1 cellular context compared by ENCODE assay signal in genomic region chr5:60843693-60844428, GRCh38.
TF ChIP-seq lines count a peak whose summit lies in the region.

Gene ELOVL7 (minus strand): TSS chr5:60844269. CDS start chr5:60787397, 56,872 bp downstream.

TF ChIP-seq in HepG2, 621 proteins besides CTCF, POLR2A, EP300 and RAD21 (continued from another document and continues in another):
- TF ChIP-seq MXD4 (CRISPR knock-in tag; IDR thresholded peaks at IDR 0.05) (no peak; the same call in 1 of the 2 replicates), ZNF281 (CRISPR knock-in tag; IDR thresholded peaks at IDR 0.05; ENCODE audit: borderline replicate concordance) (no peak), SIN3A (IDR thresholded peaks at IDR 0.05; ENCODE audit: borderline replicate concordance, low read depth, low read length) (no peak), ZBTB2 (CRISPR knock-in tag; IDR thresholded peaks at IDR 0.05; ENCODE audit: low read depth) (peak; percentile 58; the same call in 1 of the 2 replicates), PBX2 (CRISPR knock-in tag; IDR thresholded peaks at IDR 0.05) (no peak), TEAD3 (CRISPR knock-in tag; optimal IDR thresholded peaks at IDR 0.05; ENCODE audit: borderline replicate concordance) (no peak), SSRP1 (CRISPR knock-in tag; IDR thresholded peaks at IDR 0.05) (no peak), EEA1 (CRISPR knock-in tag; IDR thresholded peaks at IDR 0.05; ENCODE audit: borderline replicate concordance) (no peak; the same call in 1 of the 2 replicates), RBM39 (IDR thresholded peaks at IDR 0.05; ENCODE audit: low read depth, low read length, poor library complexity, severe bottlenecking) (no peak), ISL2 (CRISPR knock-in tag; IDR thresholded peaks at IDR 0.05) (no peak), KDM3A (CRISPR knock-in tag; IDR thresholded peaks at IDR 0.05; ENCODE audit: low read depth) (no peak), ZBTB21 (CRISPR knock-in tag; IDR thresholded peaks at IDR 0.05) (no peak), MXI1 (IDR thresholded peaks at IDR 0.05; ENCODE audit: borderline replicate concordance, low read depth, low read length) (0 out of 3 replicates have a peak, but pooled peaks have one; percentile 28), ZNF451 (CRISPR knock-in tag; IDR thresholded peaks at IDR 0.05) (peak; percentile 66; the same call in 1 of the 2 replicates), ATF1 (CRISPR knock-in tag; IDR thresholded peaks at IDR 0.05) (no peak), SPEN (CRISPR knock-in tag; IDR thresholded peaks at IDR 0.05; ENCODE audit: low read depth) (peak; percentile 77), ZBTB1 (CRISPR knock-in tag; IDR thresholded peaks at IDR 0.05; ENCODE audit: borderline replicate concordance) (no peak), ZNF782 (CRISPR knock-in tag; IDR thresholded peaks at IDR 0.05; ENCODE audit: borderline replicate concordance) (peak; percentile 72; the same call in 1 of the 2 replicates), ATRX (CRISPR knock-in tag; IDR thresholded peaks at IDR 0.05; ENCODE audit: borderline replicate concordance) (no peak), NFKB2 (CRISPR knock-in tag; IDR thresholded peaks at IDR 0.05; ENCODE audit: borderline replicate concordance) (no peak; the same call in 1 of the 2 replicates), LRRFIP1 (CRISPR knock-in tag; conservative IDR thresholded peaks at IDR 0.05) (no peak), CHD4 (IDR thresholded peaks at IDR 0.05; ENCODE audit: borderline replicate concordance, low read length) (no peak), ZNF382 (CRISPR knock-in tag; IDR thresholded peaks at IDR 0.05; ENCODE audit: borderline replicate concordance) (no peak), ZNF709 (CRISPR knock-in tag; IDR thresholded peaks at IDR 0.05) (no peak), ZFP41 (CRISPR knock-in tag; IDR thresholded peaks at IDR 0.05; ENCODE audit: borderline replicate concordance) (no peak), ELF1 (CRISPR knock-in tag; IDR thresholded peaks at IDR 0.05) (no peak), UBTF (CRISPR knock-in tag; IDR thresholded peaks at IDR 0.05) (peak; percentile 88), STAG1 (CRISPR knock-in tag; IDR thresholded peaks at IDR 0.05) (peak; percentile 36), PHF21A (CRISPR knock-in tag; IDR thresholded peaks at IDR 0.05) (peak; percentile 49; the same call in 1 of the 2 replicates), IRX3 (CRISPR knock-in tag; IDR thresholded peaks at IDR 0.05; ENCODE audit: borderline replicate concordance, low read depth) (no peak), SNAPC5 (CRISPR knock-in tag; IDR thresholded peaks at IDR 0.05; ENCODE audit: borderline replicate concordance) (no peak), ZNF607 (CRISPR knock-in tag; IDR thresholded peaks at IDR 0.05; ENCODE audit: borderline replicate concordance) (peak; percentile 77; the same call in 1 of the 2 replicates), YY1 (IDR thresholded peaks at IDR 0.05; ENCODE audit: insufficient read depth, insufficient replicate concordance, low read depth, low read length) (peak; percentile 27), ATF7 (IDR thresholded peaks at IDR 0.05) (no peak), ATF7 (CRISPR knock-in tag; IDR thresholded peaks at IDR 0.05) (no peak), ZNF33A (CRISPR knock-in tag; IDR thresholded peaks at IDR 0.05; ENCODE audit: borderline replicate concordance) (no peak), ZSCAN25 (CRISPR knock-in tag; IDR thresholded peaks at IDR 0.05) (no peak), MED13 (CRISPR knock-in tag; IDR thresholded peaks at IDR 0.05) (no peak), SNAPC2 (CRISPR knock-in tag; IDR thresholded peaks at IDR 0.05) (no peak), ZBTB37 (CRISPR knock-in tag; IDR thresholded peaks at IDR 0.05) (no peak), ZKSCAN1 (IDR thresholded peaks at IDR 0.05; ENCODE audit: low read length) (no peak), ZBTB38 (CRISPR knock-in tag; IDR thresholded peaks at IDR 0.05) (peak; percentile 44; the same call in 1 of the 2 replicates), AGO2 (optimal IDR thresholded peaks at IDR 0.05; ENCODE audit: low read depth, low read length) (peak; percentile 58), ZNF619 (CRISPR knock-in tag; IDR thresholded peaks at IDR 0.05) (no peak), TRIM24 (CRISPR knock-in tag; IDR thresholded peaks at IDR 0.05) (no peak), KDM1A (CRISPR knock-in tag; IDR thresholded peaks at IDR 0.05) (no peak), ETV6 (CRISPR knock-in tag; conservative IDR thresholded peaks at IDR 0.05) (no peak), PRDM4 (CRISPR knock-in tag; IDR thresholded peaks at IDR 0.05; ENCODE audit: borderline replicate concordance) (no peak), BHLHE40 (IDR thresholded peaks at IDR 0.05; ENCODE audit: low read length) (no peak), ZNF841 (CRISPR knock-in tag; IDR thresholded peaks at IDR 0.05; ENCODE audit: borderline replicate concordance) (peak; percentile 48; the same call in 1 of the 2 replicates), ZNF678 (CRISPR knock-in tag; IDR thresholded peaks at IDR 0.05) (no peak), ZNF430 (CRISPR knock-in tag; IDR thresholded peaks at IDR 0.05) (no peak), ZNF468 (CRISPR knock-in tag; IDR thresholded peaks at IDR 0.05) (no peak), POLR2AphosphoS2 (IDR thresholded peaks at IDR 0.05; ENCODE audit: low read depth, low read length) (no peak), ZNF878 (CRISPR knock-in tag; IDR thresholded peaks at IDR 0.05) (no peak), ZNF557 (CRISPR knock-in tag; IDR thresholded peaks at IDR 0.05) (no peak), KDM5B (CRISPR knock-in tag; IDR thresholded peaks at IDR 0.05; ENCODE audit: borderline replicate concordance) (peak; percentile 59; the same call in 1 of the 2 replicates), ZNF343 (CRISPR knock-in tag; IDR thresholded peaks at IDR 0.05) (peak; percentile 79), ZNF160 (CRISPR knock-in tag; IDR thresholded peaks at IDR 0.05) (no peak), ZNF724P (CRISPR knock-in tag; IDR thresholded peaks at IDR 0.05; ENCODE audit: borderline replicate concordance) (peak; percentile 73), ZNF644 (CRISPR knock-in tag; IDR thresholded peaks at IDR 0.05; ENCODE audit: low read depth) (no peak), NR2C2 (CRISPR knock-in tag; IDR thresholded peaks at IDR 0.05; ENCODE audit: borderline replicate concordance) (no peak)
